In genomic region chr11:67629386-67630229, GRCh38 we compare ENCODE assay signal across 8 cellular contexts. TPM values are rescaled to one million over a fixed set of nuclear protein-coding genes. Genes with fewer than 3 reads are reported as not detected.
DNase-seq lines count a peak whose midpoint lies in the region; ATAC-seq and TF ChIP-seq lines count a peak whose summit lies in the region.

Gene NUDT8 (minus strand): TSS chr11:67629937. CDS start chr11:67629911, 26 bp downstream.

- no peaks in the 10 kb centered on the region for H3K27me3 ChIP-seq in H7 (ENCODE audit: control insufficient read depth, insufficient read depth, low read length)
- H3K27me3 ChIP-seq in right cardiac atrium (ENCODE audit: control insufficient read depth, insufficient read depth), result no peaks in the 10 kb centered on the region
- no peaks in the 10 kb centered on the region for H3K27me3 ChIP-seq in rectal smooth muscle tissue (ENCODE audit: control insufficient read depth, insufficient read depth, low read length)
- H3K27me3 ChIP-seq in aorta (ENCODE audit: control insufficient read depth in 1 of 2, insufficient read depth in 2 of 2, low read length in 1 of 2), result no peaks in the 10 kb centered on the region

- H3K4me1 ChIP-seq in right cardiac atrium (ENCODE audit: control insufficient read depth, insufficient read depth, low read length), result peaks cover 2% of the 10 kb centered on the region
- H3K4me1 ChIP-seq in rectal smooth muscle tissue (ENCODE audit: control insufficient read depth, insufficient read depth, low read length), result peaks cover 6% of the 10 kb centered on the region
- no peaks in the 10 kb centered on the region for H3K4me1 ChIP-seq in aorta (ENCODE audit: control insufficient read depth in 1 of 2, insufficient read depth in 2 of 2, low read length in 2 of 2)

- WGBS in right cardiac atrium, result under 1% methylated on average over 102 of the region's 102 CpGs
- 0 to 1% methylated on average over 70 to 102 of the region's 102 CpGs for WGBS in aorta, 2 donors

- no peaks in the 10 kb centered on the region for H3K9me3 ChIP-seq in T-helper 17 cell (ENCODE audit: control insufficient read depth, low read length, poor library complexity, severe bottlenecking)
- H3K9me3 ChIP-seq in right cardiac atrium (ENCODE audit: control insufficient read depth, low read length), result no peaks in the 10 kb centered on the region
- no peaks in the 10 kb centered on the region for H3K9me3 ChIP-seq in aorta (ENCODE audit: control insufficient read depth, low read length)

- H3K36me3 ChIP-seq in H7 (replicated peaks; ENCODE audit: control insufficient read depth, insufficient read depth, low read length), result no peaks in the 10 kb centered on the region
- H3K36me3 ChIP-seq in rectal smooth muscle tissue (ENCODE audit: control insufficient read depth, insufficient read depth, low read length), result no peaks in the 10 kb centered on the region
- H3K36me3 ChIP-seq in aorta (ENCODE audit: control insufficient read depth in 1 of 2, insufficient read depth in 2 of 2, low read length in 1 of 2), result no peaks in the 10 kb centered on the region

- TF ChIP-seq CTCF in GM10248 (IDR thresholded peaks at IDR 0.05; ENCODE audit: control extremely low read depth, extremely low read depth, low read depth, missing control alignments), result peak; percentile 86

- DNase-seq in GM10248 (ENCODE audit: extremely low spot score) (peak; percentile 87), H7 (peak; percentile 92), M059J (ENCODE audit: low read depth) (peak; percentile 76), T-helper 17 cell (peak; percentile 78 to 84 (median 83)), right cardiac atrium (peak; percentile 87 to 97 (median 94)), aorta (peak; percentile 89 to 96)

- intact Hi-C loops in right cardiac atrium (cut with DNase I) (no loop called here), aorta (cut with DNase I) (loop anchor here (1.0 to 2.0 kb wide), 2 partner anchors 29 kb away; no protein-coding TSS in a partner anchor)

- H3K4me3 ChIP-seq in H7 (ENCODE audit: insufficient read depth, low read depth, low read length) (peak within 1 kb of the TSS; percentile 72), right cardiac atrium (ENCODE audit: low read length) (peak within 1 kb of the TSS; percentile 36), rectal smooth muscle tissue (ENCODE audit: low read length) (peak within 1 kb of the TSS; percentile 79), aorta (ENCODE audit: low read length in 2 of 2) (peak within 1 kb of the TSS; percentile 51 to 58)

- H3K9ac ChIP-seq in rectal smooth muscle tissue (ENCODE audit: low read length), result peak within 1 kb of the TSS; percentile 85

- CTCF ChIA-PET in GM10248 (lab: Yijun Ruan, JAX), result interaction anchor here (0.7 to 7.7 kb wide), 33 partner anchors 10 to 273 kb away, joined by 3 to 142 read pairs (median 6); partner anchors contain the start of genes ACY3, ALDH3B2, CLCF1 and GSTP1

- H3K27ac Mint-ChIP-seq in T-helper 17 cell, result peak within 1 kb of the TSS; percentile 89

- H3K27me3 Mint-ChIP-seq in T-helper 17 cell, result no peaks in the 10 kb centered on the region

- H3K4me1 Mint-ChIP-seq in T-helper 17 cell, result peaks cover 12% of the 10 kb centered on the region

- no peaks in the 10 kb centered on the region for H3K36me3 Mint-ChIP-seq in T-helper 17 cell (ENCODE audit: low read depth)

- POLR2A ChIA-PET in GM10248 (lab: Yijun Ruan, JAX), result interaction anchor here (0.7 to 1.2 kb wide), 3 partner anchors 16 to 85 kb away, joined by 3 to 6 read pairs (median 4); no protein-coding TSS in a partner anchor

- H3K27ac ChIP-seq in angular gyrus (ENCODE audit: low read depth, low read length) (peak within 1 kb of the TSS; percentile 88), right cardiac atrium (ENCODE audit: low read length) (peak within 1 kb of the TSS; percentile 91), rectal smooth muscle tissue (ENCODE audit: low read depth, low read length) (peak within 1 kb of the TSS; percentile 90), aorta (ENCODE audit: low read depth in 1 of 2, low read length in 2 of 2) (peak within 1 kb of the TSS in 1 of 2 donors; percentile 78)

- ATAC-seq in T-helper 17 cell (peak; percentile 67), right cardiac atrium (peak; percentile 76 to 77), aorta (ENCODE audit: low FRiP score) (peak; percentile 82)

- H3K4me3 Mint-ChIP-seq in T-helper 17 cell, result peak within 1 kb of the TSS; percentile 95

RNA-seq across cellular contexts. Expression of gene NUDT8, which starts in this region (rescaled TPM):
- 8.1 and 8.7 TPM in 2 replicates for total RNA-seq in H7 (2014; rRNA removed; shearing (Covaris generic))
- total RNA-seq in M059J (2014; rRNA removed; shearing (Covaris generic)), result 2.6 and 5.7 TPM in 2 replicates
- total RNA-seq in T-helper 17 cell, result 1 to 10 TPM; 1.5 to 3.4 TPM
- total RNA-seq in right cardiac atrium, result 100 to 1,000 TPM in 1 of 4 donors, 10 to 100 TPM in 3; 45.6 to 105 (median 79.6) TPM
- 121 TPM for polyA plus RNA-seq in right cardiac atrium
- total RNA-seq in aorta, result 1 to 10 TPM; 4.6 to 6.8 TPM
- 1 to 10 TPM; 4.1 to 9.5 TPM for polyA plus RNA-seq in aorta

Comparison
In these comparisons a context has a peak if more than half of its experiments do, and no peak if none do; other contexts are left out.
1. RNA of gene NUDT8 (polyA plus RNA-seq): 121 TPM in right cardiac atrium (single experiment); 4.1 to 9.5 TPM in aorta; every median in the first group is over 10 times any median in the second.
2. intact Hi-C loops: an anchor here in aorta (1.0 to 2.0 kb wide); none called in right cardiac atrium.
3. Peak in every context shown above with its lines, with median percentiles within 50 percentile points of each other: DNase-seq, H3K4me3 ChIP-seq and ATAC-seq.